Comparison of ENCODE assay signal across 11 cellular contexts in the genomic region with DNA sequence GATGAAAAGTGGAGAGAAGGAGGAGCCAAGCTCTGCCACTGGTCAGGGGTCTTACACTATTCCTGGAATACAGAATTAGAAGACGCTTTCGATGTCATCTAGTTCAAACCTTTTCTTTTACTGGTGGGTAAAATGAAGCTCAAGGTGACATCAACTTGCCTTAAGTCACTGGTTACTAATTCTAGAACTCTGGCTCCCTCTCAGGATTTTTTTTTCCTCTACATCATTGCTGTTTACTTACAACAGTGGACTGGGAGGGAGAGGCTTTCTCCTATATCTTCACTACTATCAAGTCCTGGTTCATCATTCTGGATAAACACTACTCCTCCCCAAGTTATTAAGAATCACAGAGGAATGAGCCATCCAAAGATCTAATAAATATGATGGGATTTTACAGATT.
DNase-seq lines count a peak whose midpoint lies in the region; ATAC-seq and TF ChIP-seq lines count a peak whose summit lies in the region.
"Had no signal": no experiment of that assay in that cellular context is flagged by ENCODE, and none has a peak within 500 bp of the region (broad histone marks: within the 10 kb centered on the region; RNA-seq: fewer than 3 reads in every experiment).

No MANE protein-coding gene starts in this region.

- POLR2A ChIA-PET in CD4-positive, alpha-beta T cell (lab: Charles Lee), result interaction anchor here (0.6 to 26.3 kb wide), 14 partner anchors 13 to 1574 kb away, joined by 3 to 611 read pairs (median 10); no protein-coding TSS in a partner anchor
- POLR2A ChIA-PET in MCF 10A (lab: Yijun Ruan, JAX), result interaction anchor here (0.9 to 11.9 kb wide), 4 partner anchors 7 to 22 kb away, joined by 5 to 124 read pairs (median 21); no protein-coding TSS in a partner anchor
- POLR2A ChIA-PET in naive thymus-derived CD4-positive, alpha-beta T cell (lab: Charles Lee), result interaction anchor here (0.5 to 30.8 kb wide), 15 partner anchors 7 to 281 kb away, joined by 3 to 691 read pairs (median 4); no protein-coding TSS in a partner anchor

- CTCF ChIA-PET in CD4-positive, alpha-beta T cell (lab: Charles Lee), result interaction anchor here (0.6 to 4.1 kb wide), 26 partner anchors 9 to 336 kb away, joined by 3 to 26 read pairs (median 4); no protein-coding TSS in a partner anchor
- CTCF ChIA-PET in MCF 10A (lab: Yijun Ruan, JAX), result interaction anchor here (0.5 to 4.5 kb wide), 8 partner anchors 11 to 991 kb away, joined by 3 to 21 read pairs (median 3); no protein-coding TSS in a partner anchor
- CTCF ChIA-PET in naive thymus-derived CD4-positive, alpha-beta T cell (lab: Charles Lee), result interaction anchor here (0.6 to 3.8 kb wide), 19 partner anchors 8 to 220 kb away, joined by 3 to 24 read pairs (median 4); no protein-coding TSS in a partner anchor

- H3K36me3 ChIP-seq in OCI-LY1 (ENCODE audit: insufficient read depth, low read length), result peaks cover 87% of the 10 kb centered on the region; the same call in 1 of the 2 replicates
- peaks cover 4 to 19% (median 17%) of the 10 kb centered on the region in 3 experiments for H3K36me3 ChIP-seq in naive thymus-derived CD4-positive, alpha-beta T cell (ENCODE audit: control insufficient read depth in 2 of 3, insufficient read depth in 3 of 3, low read length in 3 of 3)

- DNase-seq in CD4-positive, alpha-beta T cell, result no peak
- DNase-seq in MCF 10A (ENCODE audit: unreplicated experiment) (no peak), HPDE6-E6E7 (ENCODE audit: extremely low spot score) (no peak), cortex of kidney (lab: John Stamatoyannopoulos, UW) (no peak), lower leg skin (ENCODE audit: low spot score in 2 of 2) (no peak)
- DNase-seq in naive thymus-derived CD4-positive, alpha-beta T cell, result peak in 2 of 9 donors; percentile 46 to 68
- DNase-seq in activated CD8-positive, alpha-beta memory T cell treated with anti-CD3 and anti-CD28 coated beads, Interleukin-2, amount 50 U/mL, for 4 hours, result no peak
- DNase-seq: kidney glomerular epithelial cell, NCI-H146 had no signal

- H3K4me1 ChIP-seq in OCI-LY1 (ENCODE audit: insufficient read depth, low read length, severe bottlenecking), result peaks cover 100% of the 10 kb centered on the region
- peaks cover 88 to 90% of the 10 kb centered on the region in 2 donors for H3K4me1 ChIP-seq in naive thymus-derived CD4-positive, alpha-beta T cell (ENCODE audit: control insufficient read depth in 2 of 2, insufficient read depth in 2 of 2, low read length in 2 of 2)

- H3K27ac Mint-ChIP-seq in CD4-positive, alpha-beta T cell, result peak overlapping the region; percentile 99
- peak overlapping the region; percentile 93 for H3K27ac Mint-ChIP-seq in MCF 10A (ENCODE audit: low read depth, unreplicated experiment)
- H3K27ac Mint-ChIP-seq in naive thymus-derived CD4-positive, alpha-beta T cell, result peak overlapping the region; percentile 90 to 99 (median 97)

- no peaks in the 10 kb centered on the region for H3F3A ChIP-seq in OCI-LY1 (ENCODE audit: insufficient read depth, low read length)

- ATAC-seq in CD4-positive, alpha-beta T cell (ENCODE audit: poor library complexity), result peak; percentile 15
- no peak for ATAC-seq in naive thymus-derived CD4-positive, alpha-beta T cell
- ATAC-seq: esophagus mucosa had no signal

- H3K9me3 Mint-ChIP-seq in CD4-positive, alpha-beta T cell, result no peaks in the 10 kb centered on the region
- H3K9me3 Mint-ChIP-seq in MCF 10A (ENCODE audit: unreplicated experiment), result no peaks in the 10 kb centered on the region
- H3K9me3 Mint-ChIP-seq in naive thymus-derived CD4-positive, alpha-beta T cell, result no peaks in the 10 kb centered on the region

- TF ChIP-seq POLR2A in lower leg skin (IDR thresholded peaks at IDR 0.05), result no peak

- H3K36me3 Mint-ChIP-seq in CD4-positive, alpha-beta T cell (ENCODE audit: low read depth), result peaks cover 96% of the 10 kb centered on the region
- peaks cover 7% of the 10 kb centered on the region for H3K36me3 Mint-ChIP-seq in MCF 10A (ENCODE audit: insufficient read depth, unreplicated experiment)
- H3K36me3 Mint-ChIP-seq in naive thymus-derived CD4-positive, alpha-beta T cell, result peaks cover 33 to 65% (median 47%) of the 10 kb centered on the region in 5 donors

- peak overlapping the region; percentile 58; the same call in 1 of the 2 replicates for H3K4me2 ChIP-seq in OCI-LY1 (ENCODE audit: low read length)

- no peaks in the 10 kb centered on the region for H3K9me3 ChIP-seq in CD4-positive, alpha-beta T cell (ENCODE audit: control insufficient read depth, low read length)
- H3K9me3 ChIP-seq in OCI-LY1 (ENCODE audit: low read length), result no peaks in the 10 kb centered on the region
- no peaks in the 10 kb centered on the region for H3K9me3 ChIP-seq in naive thymus-derived CD4-positive, alpha-beta T cell (ENCODE audit: control insufficient read depth in 2 of 3, low read length in 3 of 3)

- H3K4me1 Mint-ChIP-seq in CD4-positive, alpha-beta T cell (ENCODE audit: low read depth), result peaks cover 100% of the 10 kb centered on the region
- H3K4me1 Mint-ChIP-seq in MCF 10A (ENCODE audit: insufficient read depth, unreplicated experiment), result peaks cover 79% of the 10 kb centered on the region
- peaks cover 73 to 98% (median 92%) of the 10 kb centered on the region in 7 donors for H3K4me1 Mint-ChIP-seq in naive thymus-derived CD4-positive, alpha-beta T cell

- no peaks in the 10 kb centered on the region for H4K20me1 ChIP-seq in OCI-LY1 (ENCODE audit: insufficient read depth, low read length)

- no peak overlapping the region for H2AFZ ChIP-seq in OCI-LY1 (ENCODE audit: low read length)

- H3K27me3 Mint-ChIP-seq in CD4-positive, alpha-beta T cell, result no peaks in the 10 kb centered on the region
- no peaks in the 10 kb centered on the region for H3K27me3 Mint-ChIP-seq in MCF 10A (ENCODE audit: insufficient read depth, unreplicated experiment)
- no peaks in the 10 kb centered on the region for H3K27me3 Mint-ChIP-seq in naive thymus-derived CD4-positive, alpha-beta T cell

- BruUV-seq in MCF 10A (replicated peaks; lab: Mats Ljungman, UMichigan), result no TSS peak

- H3K4me3 ChIP-seq in OCI-LY1 (ENCODE audit: low read depth, low read length, poor library complexity, severe bottlenecking), result no peak overlapping the region
- peak overlapping the region; percentile 44 for H3K4me3 ChIP-seq in naive thymus-derived CD4-positive, alpha-beta T cell (ENCODE audit: low read length)
- H3K4me3 ChIP-seq in lower leg skin (ENCODE audit: low read depth, poor library complexity, severe bottlenecking), result no peak overlapping the region

- no peaks in the 10 kb centered on the region for H3K27me3 ChIP-seq in CD4-positive, alpha-beta T cell (ENCODE audit: control insufficient read depth, insufficient read depth, low read length)
- no peaks in the 10 kb centered on the region for H3K27me3 ChIP-seq in OCI-LY1 (ENCODE audit: insufficient read depth, low read length)
- no peaks in the 10 kb centered on the region for H3K27me3 ChIP-seq in naive thymus-derived CD4-positive, alpha-beta T cell (ENCODE audit: control insufficient read depth in 2 of 2, insufficient read depth in 2 of 2, low read length in 2 of 2)

- no peak for TF ChIP-seq CTCF in CD4-positive, alpha-beta T cell (IDR thresholded peaks at IDR 0.05)
- TF ChIP-seq CTCF in OCI-LY1 (IDR thresholded peaks at IDR 0.05; ENCODE audit: low read length) (no peak), MCF 10A (IDR thresholded peaks at IDR 0.05; ENCODE audit: unreplicated experiment) (no peak), lower leg skin (IDR thresholded peaks at IDR 0.05) (no peak)

- no peak overlapping the region for H3K9ac ChIP-seq in OCI-LY1 (ENCODE audit: low read length)

- intact Hi-C loops in CD4-positive, alpha-beta T cell (cut with DNase I, micrococcal nuclease), result loop anchor here in 1 of 2 experiments (1.0 to 10.0 kb wide), 6 partner anchors 40 to 470 kb away; no protein-coding TSS in a partner anchor
- intact Hi-C loops in MCF 10A (cut with micrococcal nuclease), result loop anchor here (5.0 kb wide), 1 partner anchor 128 kb away; no protein-coding TSS in a partner anchor
- intact Hi-C loops in naive thymus-derived CD4-positive, alpha-beta T cell (cut with micrococcal nuclease), result loop anchor here (1.0 to 10.0 kb wide), 8 partner anchors 10 to 310 kb away; no protein-coding TSS in a partner anchor
- intact Hi-C loops in lower leg skin (cut with DNase I; ENCODE audit: low total_unique reads), result no loop called here

- 77 to 80% methylated on average over 2 of the region's 2 CpGs for WGBS in lower leg skin, 2 donors

- H3K9me2 ChIP-seq in OCI-LY1 (ENCODE audit: low read depth, low read length), result no peaks in the 10 kb centered on the region

- H3K27ac ChIP-seq in CD4-positive, alpha-beta T cell (ENCODE audit: low read depth, low read length), result peak overlapping the region; percentile 93
- H3K27ac ChIP-seq in OCI-LY1 (ENCODE audit: low read depth, low read length, poor library complexity, severe bottlenecking), result peak overlapping the region; percentile 64
- peak overlapping the region; percentile 97 for H3K27ac ChIP-seq in naive thymus-derived CD4-positive, alpha-beta T cell (ENCODE audit: low read depth, low read length)

- peak overlapping the region; percentile 93 for H3K4me3 Mint-ChIP-seq in CD4-positive, alpha-beta T cell
- no peak overlapping the region for H3K4me3 Mint-ChIP-seq in MCF 10A (ENCODE audit: unreplicated experiment)
- H3K4me3 Mint-ChIP-seq in naive thymus-derived CD4-positive, alpha-beta T cell, result peak overlapping the region; percentile 85 to 100 (median 98)

- peaks cover 100% of the 10 kb centered on the region for H3K79me2 ChIP-seq in OCI-LY1 (ENCODE audit: insufficient read depth, low read length)
